ENCODE assay signal across 10 cellular contexts in the genomic region with DNA sequence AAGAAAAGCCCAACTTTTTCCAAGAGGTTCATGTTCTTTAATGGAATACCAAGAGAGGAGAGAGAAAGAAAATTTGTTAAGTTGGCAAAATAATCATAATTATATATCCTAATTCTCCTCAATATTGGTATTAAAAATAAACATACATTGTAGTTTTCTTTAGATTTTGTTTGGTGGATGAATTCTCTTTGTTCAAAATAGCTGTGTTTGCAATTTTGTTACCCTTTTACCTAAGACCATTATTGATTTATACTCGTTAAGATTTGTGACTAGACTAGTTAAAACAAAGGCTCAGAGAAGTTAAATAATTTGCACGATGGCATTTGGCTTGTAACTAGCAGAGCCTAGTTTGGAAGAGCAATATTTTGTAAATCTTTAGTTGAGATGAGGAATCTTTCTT. TPM values are rescaled to one million over a fixed set of nuclear protein-coding genes. Genes with fewer than 3 reads are reported as not detected.
"Had no signal": no experiment of that assay in that cellular context is flagged by ENCODE, and none has a peak within 500 bp of the region (broad histone marks: within the 10 kb centered on the region; RNA-seq: fewer than 3 reads in every experiment).

No MANE protein-coding gene starts in this region.

- DNase-seq: H9, HCEC 1CT, Kasumi-1, KG1 had no signal

- H3K4me2 ChIP-seq: GM23338 had no signal

- FAIRE-seq: H1, H54 had no signal

- H2AFZ ChIP-seq: GM23338 had no signal

- H3K27ac ChIP-seq: HL-60 had no signal

- ATAC-seq: GM23338 had no signal

- H3K4me3 ChIP-seq: GM23338 had no signal

RNA-seq across cellular contexts. Expression of gene LRRC19, which starts 9.7 kb away (rescaled TPM):
- total RNA-seq: GM23338, H1, H9, HT1080 had no signal
- polyA plus RNA-seq: H1, IgD-negative memory B cell had no signal
